ENCODE assay signal across 8 cellular contexts in genomic region chr6:53795702-53796450, GRCh38. TPM values are rescaled to one million over a fixed set of nuclear protein-coding genes. Genes with fewer than 3 reads are reported as not detected.
DNase-seq lines count a peak whose midpoint lies in the region; ATAC-seq, FAIRE-seq and TF ChIP-seq lines count a peak whose summit lies in the region.

No MANE protein-coding gene starts in this region.

- H3K27me3 ChIP-seq in NT2/D1 (ENCODE audit: insufficient read depth, insufficient read length) (peaks cover 45% of the 10 kb centered on the region), breast epithelium (no peaks in the 10 kb centered on the region), keratinocyte (ENCODE audit: control insufficient read depth, extremely low read depth, insufficient read depth, low read length) (no peaks in the 10 kb centered on the region), spleen (replicated peaks in 1 of 7) (peaks cover 0 to 13% (median 0%) of the 10 kb centered on the region in 7 donors)

- no peak for FAIRE-seq in keratinocyte (lab: Jason Lieb, UNC)

- ATAC-seq in GM21825 (IDR thresholded peaks at IDR 0.05; ENCODE audit: unreplicated experiment), result no peak
- no peak for ATAC-seq in activated CD4-positive, CD25-positive, alpha-beta regulatory T cell treated with anti-CD3 and anti-CD28 coated beads, Interleukin-2, amount 50 U/mL, for 24 hours

- H3K4me2 ChIP-seq in keratinocyte (ENCODE audit: control insufficient read depth, extremely low read depth, insufficient read depth, low read depth, low read length), result peak overlapping the region; percentile 99

- H3K9me3 ChIP-seq in NT2/D1 (ENCODE audit: insufficient read depth, low read length), result no peaks in the 10 kb centered on the region
- H3K9me3 ChIP-seq in breast epithelium, result no peaks in the 10 kb centered on the region
- H3K9me3 ChIP-seq in keratinocyte (ENCODE audit: control insufficient read depth, low read depth, low read length), result no peaks in the 10 kb centered on the region
- H3K9me3 ChIP-seq in spleen, result no peaks in the 10 kb centered on the region

- H3K36me3 ChIP-seq in NT2/D1 (ENCODE audit: insufficient read depth, insufficient read length, low read length) (no peaks in the 10 kb centered on the region), breast epithelium (no peaks in the 10 kb centered on the region), keratinocyte (ENCODE audit: control insufficient read depth in 2 of 2, extremely low read depth in 1 of 2, insufficient read depth in 2 of 2, low read length in 2 of 2) (no peaks in the 10 kb centered on the region), spleen (no peaks in the 10 kb centered on the region)

- H3K27ac ChIP-seq in breast epithelium (peak overlapping the region; percentile 79 to 88), keratinocyte (ENCODE audit: control insufficient read depth, insufficient read depth, low read length) (peak overlapping the region; percentile 78), spleen (no peak overlapping the region)

- peak overlapping the region; percentile 94 for H2AFZ ChIP-seq in keratinocyte (ENCODE audit: control insufficient read depth, low read length)

- H3K79me2 ChIP-seq in keratinocyte (ENCODE audit: control insufficient read depth, insufficient read depth, low read length), result peaks cover 60% of the 10 kb centered on the region

- H3K9ac ChIP-seq in NT2/D1 (ENCODE audit: insufficient read length, low read depth) (peak overlapping the region; percentile 57), keratinocyte (ENCODE audit: control insufficient read depth, extremely low read depth, insufficient read depth, low read length) (peak overlapping the region; percentile 86)

- TF ChIP-seq POLR2A in breast epithelium (IDR thresholded peaks at IDR 0.05) (no peak), spleen (IDR thresholded peaks at IDR 0.05) (no peak)

- H4K20me1 ChIP-seq in keratinocyte (ENCODE audit: control insufficient read depth, extremely low read depth, insufficient read depth, low read length), result peaks cover 5% of the 10 kb centered on the region

- no peaks in the 10 kb centered on the region for H3K9me1 ChIP-seq in keratinocyte (ENCODE audit: control insufficient read depth, extremely low read depth, insufficient read depth, low read length)

- DNase-seq in NT2/D1 (ENCODE audit: low read depth, low spot score) (no peak), breast epithelium (ENCODE audit: low spot score in 2 of 2) (no peak), keratinocyte (ENCODE audit: low read depth, low spot score) (no peak), spleen (peak; percentile 85), GM19240 (ENCODE audit: insufficient read length, low spot score) (no peak)

- TF ChIP-seq CTCF in breast epithelium (IDR thresholded peaks at IDR 0.05), result no peak
- TF ChIP-seq CTCF in keratinocyte (optimal IDR thresholded peaks at IDR 0.05 in 1 of 3, IDR thresholded peaks at IDR 0.05 in 1 of 3, conservative IDR thresholded peaks at IDR 0.05 in 1 of 3; ENCODE audit: extremely low read depth in 1 of 3, insufficient read depth in 2 of 3, low read length in 3 of 3), result no peak
- TF ChIP-seq CTCF in spleen (IDR thresholded peaks at IDR 0.05 in 8 of 11, conservative IDR thresholded peaks at IDR 0.05 in 3 of 11), result no peak

- WGBS in spleen, 5 donors, result 10 to 16% (median 11%) methylated on average over 29 to 47 of the region's 47 CpGs

- peak overlapping the region; percentile 94 for H3K4me3 ChIP-seq in GM08714 (ENCODE audit: low read length)
- peak overlapping the region; percentile 65 for H3K4me3 ChIP-seq in NT2/D1 (ENCODE audit: insufficient read length, low read depth)
- peak overlapping the region; percentile 78 to 93 (median 79) for H3K4me3 ChIP-seq in breast epithelium
- peak overlapping the region; percentile 53 to 99 (median 97) for H3K4me3 ChIP-seq in keratinocyte (ENCODE audit: control insufficient read depth in 2 of 3, extremely low read depth in 1 of 3, insufficient read depth in 2 of 3, low read depth in 1 of 3, low read length in 3 of 3)
- H3K4me3 ChIP-seq in spleen, result peak overlapping the region; percentile 52 to 87 (median 75)

- H3K4me1 ChIP-seq in NT2/D1 (ENCODE audit: insufficient read depth, insufficient read length), result no peaks in the 10 kb centered on the region
- H3K4me1 ChIP-seq in breast epithelium, result peaks cover 3 to 8% of the 10 kb centered on the region in 2 donors
- peaks cover 24% of the 10 kb centered on the region for H3K4me1 ChIP-seq in keratinocyte (ENCODE audit: control insufficient read depth, extremely low read depth, insufficient read depth, low read length)
- H3K4me1 ChIP-seq in spleen, result peaks cover 7 to 39% (median 29%) of the 10 kb centered on the region in 6 donors

- intact Hi-C loops in breast epithelium (cut with DNase I; ENCODE audit: low total_unique reads), result loop anchor here (10.0 kb wide), 1 partner anchor 159 kb away; no protein-coding TSS in a partner anchor
- intact Hi-C loops in spleen (cut with DNase I; ENCODE audit: low total_unique reads), result no loop called here

- dilution Hi-C loops in keratinocyte (cut with MboI; ENCODE audit: extremely low pct_ligation_motif_present, low sequenced_read_pairs), result no loop called here

RNA-seq across cellular contexts. Expression of gene LRRC1, which starts 1.1 kb away (rescaled TPM):
- 10 to 100 TPM; 10.1 to 37.9 (median 37.4) TPM for total RNA-seq in breast epithelium
- 16.2 to 19.7 TPM (median 18.5 TPM) in 3 replicates for polyA plus RNA-seq in keratinocyte
- polyA plus RNA-seq in keratinocyte (2011; ENCODE audit: low read depth), result 16.6 TPM
- 15.8 and 20.8 TPM in 2 replicates for polyA plus RNA-seq in keratinocyte (2011; cell fraction: cytosol; rRNA removed)
- polyA plus RNA-seq in keratinocyte (2011; cell fraction: nucleus; rRNA removed), result 23.5 and 26.7 TPM in 2 replicates
- 15.0 and 22.8 TPM in 2 replicates for polyA plus RNA-seq in keratinocyte (2012; ENCODE audit: low replicate concordance)
- 16.9 to 18.9 TPM (median 17.7 TPM) in 3 replicates for polyA minus RNA-seq in keratinocyte
- 13.6 TPM for polyA minus RNA-seq in keratinocyte (2011; cell fraction: cytosol; rRNA and poly(A)+ RNA removed)
- polyA minus RNA-seq in keratinocyte (2011; cell fraction: nucleus; rRNA and poly(A)+ RNA removed), result 15.6 and 22.0 TPM in 2 replicates
- total RNA-seq in spleen, result 1 to 10 TPM; 2.4 to 6.3 (median 4.0) TPM
- polyA plus RNA-seq in spleen, result 1 to 10 TPM; 1.8 to 2.2 (median 2.0) TPM

Comparison
In these comparisons a context has a peak if more than half of its experiments do, and no peak if none do; other contexts are left out.
1. H3K27ac ChIP-seq: peak in breast epithelium (2 of 2) and keratinocyte (single experiment); none in spleen (0 of 8).
2. Peak in every context shown above with its lines, with median percentiles within 50 percentile points of each other: H3K4me3 ChIP-seq.